In the genomic region with DNA sequence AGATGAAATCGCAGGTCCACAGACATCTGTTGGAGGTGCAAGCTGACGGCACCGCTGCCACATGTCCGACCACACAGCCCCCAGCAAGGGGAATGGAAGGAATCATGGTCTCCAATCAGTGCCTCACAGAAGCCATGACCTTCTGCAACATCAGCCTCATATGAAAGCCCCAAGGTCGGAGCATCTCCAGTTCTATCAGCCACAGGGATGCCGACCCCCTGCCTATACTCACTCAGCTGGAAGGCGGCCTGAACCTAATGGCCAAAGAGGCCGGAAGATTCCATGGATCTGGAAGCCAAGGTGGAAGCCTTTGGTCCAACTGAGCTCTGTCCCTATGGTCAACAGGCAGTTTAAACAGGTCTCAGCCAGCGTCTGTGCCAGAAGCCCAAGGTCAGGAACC, we compare ENCODE assay signal across 22 cellular contexts.
"Had no signal": no experiment of that assay in that cellular context is flagged by ENCODE, and none has a peak within 500 bp of the region (broad histone marks: within the 10 kb centered on the region; RNA-seq: fewer than 3 reads in every experiment).

No MANE protein-coding gene starts in this region.

- H3K4me3 ChIP-seq: K562 had no signal

- H3K9ac ChIP-seq: KMS-11, SK-N-SH had no signal

- FAIRE-seq: K562, RCC 7860 had no signal

- H3K4me2 ChIP-seq: KMS-11, SK-N-SH had no signal

- ATAC-seq: K562 had no signal

- DNase-seq: MM.1S, NCI-H1092 treated with DMSO at 0.1 percent for 48 hours, NCI-H1436, NCI-H187, NCI-H2029, NCI-H2081 treated with DMSO at 0.1 percent for 48 hours, NCI-H2171, NCI-H226, NCI-H446, NCI-H510A, NCI-H524 treated with DMSO at 0.1 percent for 48 hours, NCI-H69, NCI-H774, Right ventricle myocardium superior, RPMI8226, SIG-M5, SK-N-SH, SW 1271 had no signal

- H3K27ac ChIP-seq: HL-60, KMS-11 had no signal
